Comparison of ENCODE assay signal across 11 cellular contexts in the genomic region with DNA sequence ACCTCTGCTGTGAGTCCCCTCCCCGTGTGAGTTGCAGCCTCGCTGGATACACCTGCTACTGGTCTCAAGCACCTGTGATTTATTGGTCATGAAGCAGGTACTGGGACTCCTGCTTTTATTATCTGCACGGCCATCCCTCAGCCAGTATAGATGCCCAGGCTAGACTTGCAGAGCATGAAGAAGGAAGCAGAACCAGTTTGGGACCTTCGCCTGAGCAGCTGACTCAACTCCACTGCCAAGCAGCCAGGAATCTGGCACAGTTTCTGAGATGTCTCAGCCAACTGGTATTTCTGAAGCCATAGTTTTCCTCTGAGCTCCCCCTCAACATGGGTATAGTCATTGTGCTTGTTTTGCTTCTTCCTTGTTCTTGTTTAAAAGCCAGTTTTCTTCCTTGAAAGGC. TPM values are rescaled to one million over a fixed set of nuclear protein-coding genes. Genes with fewer than 3 reads are reported as not detected.
DNase-seq lines count a peak whose midpoint lies in the region; ATAC-seq and TF ChIP-seq lines count a peak whose summit lies in the region.
"Had no signal": no experiment of that assay in that cellular context is flagged by ENCODE, and none has a peak within 500 bp of the region (broad histone marks: within the 10 kb centered on the region; RNA-seq: fewer than 3 reads in every experiment).

No MANE protein-coding gene starts in this region.

- TF ChIP-seq CTCF in left ventricle myocardium inferior (IDR thresholded peaks at IDR 0.05; ENCODE audit: borderline replicate concordance) (no peak), uterus (IDR thresholded peaks at IDR 0.05) (no peak)

- H3K4me3 ChIP-seq in left ventricle myocardium inferior (no peak overlapping the region), uterus (no peak overlapping the region)
- H3K4me3 ChIP-seq: BLaER1 had no signal

- no peaks in the 10 kb centered on the region for H3K27me3 ChIP-seq in left ventricle myocardium inferior (ENCODE audit: low read depth)
- H3K27me3 ChIP-seq in uterus: no peaks in the 10 kb centered on the region
- H3K27me3 ChIP-seq: BLaER1 had no signal

- H3K9me3 ChIP-seq in left ventricle myocardium inferior (replicated peaks) (peaks cover 14% of the 10 kb centered on the region), uterus (no peaks in the 10 kb centered on the region)

- intact Hi-C loops in Right ventricle myocardium superior (cut with DNase I): no loop called here
- intact Hi-C loops in left ventricle myocardium inferior (cut with micrococcal nuclease): no loop called here
- intact Hi-C loops in uterus (cut with DNase I; ENCODE audit: low total_unique reads): no loop called here
- intact Hi-C loops in posterior vena cava (cut with DNase I): no loop called here

- H3K36me3 ChIP-seq in left ventricle myocardium inferior: no peaks in the 10 kb centered on the region
- H3K36me3 ChIP-seq in uterus: no peaks in the 10 kb centered on the region
- H3K36me3 ChIP-seq: BLaER1 had no signal

- DNase-seq in Right ventricle myocardium superior (no peak), left ventricle myocardium inferior (no peak), brain pericyte (ENCODE audit: low read depth, low spot score) (peak; percentile 10), kidney glomerular epithelial cell (lab: John Stamatoyannopoulos, UW) (peak; percentile 65), uterus (peak; percentile 37 to 41), NCI-H2227 treated with DMSO at 0.1 percent for 48 hours (lab: John Stamatoyannopoulos, UW) (no peak), posterior vena cava (ENCODE audit: low spot score) (no peak), left lobe of liver (ENCODE audit: low spot score) (no peak)
- DNase-seq: activated T-cell treated with anti-CD3 and anti-CD28 coated beads for 4 hours, SHP77 treated with DMSO at 0.1 percent for 48 hours had no signal

- no peak for TF ChIP-seq POLR2A in uterus (IDR thresholded peaks at IDR 0.05)

- H3K27ac ChIP-seq in left ventricle myocardium inferior (replicated peaks) (no peak overlapping the region), uterus (peak overlapping the region in 1 of 2 donors; percentile 27)
- H3K27ac ChIP-seq: BLaER1 had no signal

- ATAC-seq in Right ventricle myocardium superior (ENCODE audit: poor library complexity): peak; percentile 62
- no peak for ATAC-seq in left lobe of liver

- peaks cover 9% of the 10 kb centered on the region for H3K4me1 ChIP-seq in left ventricle myocardium inferior
- H3K4me1 ChIP-seq in uterus: no peaks in the 10 kb centered on the region

RNA-seq across cellular contexts. Expression of a gene that starts 28.0 kb away (rescaled TPM):
- total RNA-seq in Right ventricle myocardium superior (not detected), left ventricle myocardium inferior (not detected), uterus (not detected), posterior vena cava (under 1 TPM; 0.10 to 0.32 TPM), left lobe of liver (0.08 TPM)

Comparison
In these comparisons a context has a peak if more than half of its experiments do, and no peak if none do; other contexts are left out.
1. DNase-seq: peak in brain pericyte (single experiment), kidney glomerular epithelial cell (single experiment) and uterus (2 of 2); none in Right ventricle myocardium superior (single experiment), left ventricle myocardium inferior (single experiment), NCI-H2227 treated with DMSO at 0.1 percent for 48 hours (single experiment), posterior vena cava (single experiment) and left lobe of liver (single experiment).